ENCODE assay signal across 8 cellular contexts in genomic region chr14:52792097-52792415, GRCh38. TPM values are rescaled to one million over a fixed set of nuclear protein-coding genes. Genes with fewer than 3 reads are reported as not detected.
DNase-seq lines count a peak whose midpoint lies in the region; ATAC-seq and TF ChIP-seq lines count a peak whose summit lies in the region.

No MANE protein-coding gene starts in this region.

- TSS peak; percentile 87 for BruUV-seq in MCF 10A (replicated peaks; lab: Mats Ljungman, UMichigan)

- intact Hi-C loops in cardiac septum (cut with DNase I) (loop anchor here (5.0 kb wide), 2 partner anchors 60 to 240 kb away; partner anchors contain the start of genes GPR137C, STYX and TXNDC16), MCF 10A (cut with micrococcal nuclease) (no loop called here), uterus (cut with DNase I; ENCODE audit: low total_unique reads) (no loop called here)

- no peak overlapping the region for H2BK120ac ChIP-seq in mesendoderm (ENCODE audit: low read depth, low read length)

- H3K4me1 ChIP-seq in cardiac muscle cell (ENCODE audit: low read depth) (peaks cover 6% of the 10 kb centered on the region), mesendoderm (ENCODE audit: control insufficient read depth, low read depth, low read length) (peaks cover 3% of the 10 kb centered on the region), uterus (no peaks in the 10 kb centered on the region)

- POLR2A ChIA-PET in MCF 10A (lab: Yijun Ruan, JAX), result interaction anchor here (0.6 to 3.0 kb wide), 8 partner anchors 9 to 361 kb away, joined by 3 to 12 read pairs (median 3); partner anchors contain the start of genes DDHD1, GPR137C and TXNDC16

- no peaks in the 10 kb centered on the region for H3K9me3 Mint-ChIP-seq in MCF 10A (ENCODE audit: unreplicated experiment)

- peak overlapping the region; percentile 48 for H3K4me3 ChIP-seq in cardiac muscle cell
- H3K4me3 ChIP-seq in mesendoderm (ENCODE audit: low read length), result no peak overlapping the region
- H3K4me3 ChIP-seq in uterus, result peak overlapping the region; percentile 37 to 93

- H4K5ac ChIP-seq in mesendoderm (ENCODE audit: low read length), result no peak overlapping the region

- H3K27ac ChIP-seq in cardiac muscle cell (peak overlapping the region; percentile 67), mesendoderm (ENCODE audit: low read depth, low read length) (peak overlapping the region; percentile 29), uterus (peak overlapping the region; percentile 86 to 95)

- H3K27me3 ChIP-seq in cardiac muscle cell, result no peaks in the 10 kb centered on the region
- no peaks in the 10 kb centered on the region for H3K27me3 ChIP-seq in mesendoderm (ENCODE audit: insufficient read depth, low read length, poor library complexity)
- H3K27me3 ChIP-seq in uterus, result no peaks in the 10 kb centered on the region

- DNase-seq in cardiac muscle cell (ENCODE audit: low read depth in 1 of 2, low spot score in 1 of 2), result no peak
- no peak for DNase-seq in cardiac septum (ENCODE audit: low spot score)
- no peak for DNase-seq in MCF 10A (ENCODE audit: unreplicated experiment)
- no peak for DNase-seq in mesendoderm
- no peak for DNase-seq in uterus
- no peak for DNase-seq in activated gamma-delta T cell treated with Interleukin-2 at 50 U/mL for 16 hours
- no peak for DNase-seq in DMS53 (lab: John Stamatoyannopoulos, UW)

- no peaks in the 10 kb centered on the region for H3K9me3 ChIP-seq in cardiac muscle cell (ENCODE audit: low read depth)
- no peaks in the 10 kb centered on the region for H3K9me3 ChIP-seq in uterus

- H3K9ac ChIP-seq in mesendoderm (ENCODE audit: low read length), result peak overlapping the region; percentile 40

- peaks cover 2% of the 10 kb centered on the region for H3K79me1 ChIP-seq in mesendoderm (ENCODE audit: low read length)

- no peak overlapping the region for H3K23ac ChIP-seq in mesendoderm (ENCODE audit: low read length)

- peak overlapping the region; percentile 48 for H2BK15ac ChIP-seq in mesendoderm (replicated peaks; ENCODE audit: low read depth)

- no peak overlapping the region for H2AK5ac ChIP-seq in mesendoderm (ENCODE audit: low read length)

- peak overlapping the region; percentile 56 for H3K18ac ChIP-seq in mesendoderm (ENCODE audit: low read length)

- no peak for ATAC-seq in HG03095 (IDR thresholded peaks at IDR 0.05; ENCODE audit: unreplicated experiment)

- no peaks in the 10 kb centered on the region for H3K27me3 Mint-ChIP-seq in MCF 10A (ENCODE audit: insufficient read depth, unreplicated experiment)

- H3K36me3 Mint-ChIP-seq in MCF 10A (ENCODE audit: insufficient read depth, unreplicated experiment), result peaks cover 13% of the 10 kb centered on the region

- H3K56ac ChIP-seq in mesendoderm (ENCODE audit: low read length), result peak overlapping the region; percentile 80

- TF ChIP-seq POLR2A in uterus (IDR thresholded peaks at IDR 0.05), result no peak

- no peak overlapping the region for H2BK5ac ChIP-seq in mesendoderm (ENCODE audit: low read length)

- H3K4me2 ChIP-seq in mesendoderm (ENCODE audit: low read length), result peak overlapping the region; percentile 21

- H3K4ac ChIP-seq in mesendoderm (ENCODE audit: low read depth, low read length), result peak overlapping the region; percentile 18

- H4K8ac ChIP-seq in mesendoderm (ENCODE audit: low read depth, low read length), result no peak overlapping the region

- H3K4me1 Mint-ChIP-seq in MCF 10A (ENCODE audit: insufficient read depth, unreplicated experiment), result peaks cover 23% of the 10 kb centered on the region

- TF ChIP-seq CTCF in cardiac muscle cell (IDR thresholded peaks at IDR 0.05; ENCODE audit: low read depth, low read length) (no peak), MCF 10A (IDR thresholded peaks at IDR 0.05; ENCODE audit: unreplicated experiment) (no peak), uterus (IDR thresholded peaks at IDR 0.05) (no peak)

- H3K27ac Mint-ChIP-seq in MCF 10A (ENCODE audit: low read depth, unreplicated experiment), result peak overlapping the region; percentile 98

- H3K4me3 Mint-ChIP-seq in MCF 10A (ENCODE audit: unreplicated experiment), result peak overlapping the region; percentile 93

- CTCF ChIA-PET in MCF 10A (lab: Yijun Ruan, JAX), result no interaction called here

- H3K79me2 ChIP-seq in mesendoderm (ENCODE audit: control insufficient read depth, insufficient read depth, low read length), result peaks cover 2% of the 10 kb centered on the region

- H3K36me3 ChIP-seq in cardiac muscle cell, result no peaks in the 10 kb centered on the region
- no peaks in the 10 kb centered on the region for H3K36me3 ChIP-seq in mesendoderm (ENCODE audit: control insufficient read depth, insufficient read depth, low read length)
- H3K36me3 ChIP-seq in uterus, result no peaks in the 10 kb centered on the region

- WGBS in mesendoderm (ENCODE audit: extremely low coverage, insufficient coverage, low lambda C conversion rate), result no CpG with 5 or more reads among the region's 7 CpGs

RNA-seq across cellular contexts. Expression of gene GNPNAT1, which starts 0.6 kb away (rescaled TPM):
- total RNA-seq in cardiac muscle cell (9.6 and 10.8 TPM in 2 replicates), cardiac septum (7.7 TPM), MCF 10A (2022) (39.2 and 58.8 TPM in 2 replicates), uterus (10 to 100 TPM in 3 of 4 donors, 1 to 10 TPM in 1; 3.8 to 26.8 (median 15.3) TPM)
- polyA plus RNA-seq in cardiac muscle cell, result 13.0 and 14.2 TPM in 2 replicates
- 32.5 TPM for polyA plus RNA-seq in mesendoderm (2013, experiment 1 of 2)
- polyA plus RNA-seq in mesendoderm (2013, experiment 2 of 2), result 33.9 TPM

Comparison
In these comparisons a context has a peak if more than half of its experiments do, and no peak if none do; other contexts are left out.
1. H3K27ac ChIP-seq: peak in every context shown above with its lines; median percentile 90 in uterus; 67 in cardiac muscle cell; 29 in mesendoderm.